1 cellular context compared by ENCODE assay signal in genomic region chr17:65547253-65547670, GRCh38.
TF ChIP-seq lines count a peak whose summit lies in the region.

No MANE protein-coding gene starts in this region.

TF ChIP-seq in HepG2, 621 proteins besides CTCF, POLR2A, EP300 and RAD21 (continued from another document and continues in another):
- peak; percentile 62 for TF ChIP-seq FOXP4 (CRISPR knock-in tag; IDR thresholded peaks at IDR 0.05)
- no peak for TF ChIP-seq PAF1 (CRISPR knock-in tag; IDR thresholded peaks at IDR 0.05)
- TF ChIP-seq ARID5B (CRISPR knock-in tag; IDR thresholded peaks at IDR 0.05) = peak; percentile 82
- TF ChIP-seq MIXL1 (CRISPR knock-in tag; IDR thresholded peaks at IDR 0.05) = 0 out of 2 replicates have a peak, but pooled peaks have one; percentile 25
- 0 out of 2 replicates have a peak, but pooled peaks have one; percentile 40 for TF ChIP-seq KDM2A (CRISPR knock-in tag; IDR thresholded peaks at IDR 0.05; ENCODE audit: borderline replicate concordance, low read depth)
- TF ChIP-seq ZBTB20 (CRISPR knock-in tag; IDR thresholded peaks at IDR 0.05; ENCODE audit: borderline replicate concordance, low read depth) = 0 out of 2 replicates have a peak, but pooled peaks have one; percentile 15
- TF ChIP-seq CBX5 (CRISPR knock-in tag; IDR thresholded peaks at IDR 0.05; ENCODE audit: borderline replicate concordance) = peak; percentile 33; the same call in 1 of the 2 replicates
- no peak for TF ChIP-seq MNT (IDR thresholded peaks at IDR 0.05)
- no peak for TF ChIP-seq ZNF460 (CRISPR knock-in tag; IDR thresholded peaks at IDR 0.05; ENCODE audit: borderline replicate concordance)
- peak; percentile 46; the same call in 1 of the 2 replicates for TF ChIP-seq ZNF350 (CRISPR knock-in tag; IDR thresholded peaks at IDR 0.05; ENCODE audit: borderline replicate concordance, low read depth)
- no peak for TF ChIP-seq ZBTB14 (CRISPR knock-in tag; IDR thresholded peaks at IDR 0.05)
- peak; percentile 40; the same call in 1 of the 2 replicates for TF ChIP-seq FOXK1 (CRISPR knock-in tag; IDR thresholded peaks at IDR 0.05; ENCODE audit: borderline replicate concordance, low read depth)
- TF ChIP-seq ZNF790 (CRISPR knock-in tag; IDR thresholded peaks at IDR 0.05; ENCODE audit: borderline replicate concordance) = no peak
- no peak for TF ChIP-seq ZNF552 (CRISPR knock-in tag; IDR thresholded peaks at IDR 0.05; ENCODE audit: borderline replicate concordance)
- TF ChIP-seq RBM22 (optimal IDR thresholded peaks at IDR 0.05; ENCODE audit: low read length) = peak; percentile 36
- TF ChIP-seq PPARG (CRISPR knock-in tag; conservative IDR thresholded peaks at IDR 0.05) = peak; percentile 85
- 0 out of 2 replicates have a peak, but pooled peaks have one; percentile 10 for TF ChIP-seq TFAP4 (IDR thresholded peaks at IDR 0.05; ENCODE audit: borderline replicate concordance, low read depth)
- TF ChIP-seq ZNF784 (CRISPR knock-in tag; IDR thresholded peaks at IDR 0.05; ENCODE audit: borderline replicate concordance) = no peak
- TF ChIP-seq ZNF788 (CRISPR knock-in tag; IDR thresholded peaks at IDR 0.05; ENCODE audit: borderline replicate concordance) = no peak
- TF ChIP-seq KDM6A (CRISPR knock-in tag; IDR thresholded peaks at IDR 0.05; ENCODE audit: low read depth) = peak; percentile 47; the same call in 1 of the 2 replicates
- TF ChIP-seq NCOR1 (IDR thresholded peaks at IDR 0.05; ENCODE audit: borderline replicate concordance, low read length) = peak; percentile 67; the same call in 1 of the 2 replicates
- TF ChIP-seq SALL1 (CRISPR knock-in tag; IDR thresholded peaks at IDR 0.05) = peak; percentile 77
- peak; percentile 47; the same call in 1 of the 2 replicates for TF ChIP-seq NR2F6 (IDR thresholded peaks at IDR 0.05)
- 0 out of 2 replicates have a peak, but pooled peaks have one; percentile 46 for TF ChIP-seq NR2F6 (CRISPR knock-in tag; IDR thresholded peaks at IDR 0.05)
- TF ChIP-seq TCF7 (IDR thresholded peaks at IDR 0.05; ENCODE audit: low read depth) = peak; percentile 57; the same call in 1 of the 2 replicates
- peak; percentile 56; the same call in 1 of the 2 replicates for TF ChIP-seq MIER2 (CRISPR knock-in tag; IDR thresholded peaks at IDR 0.05)
- no peak for TF ChIP-seq BORCS8-MEF2B (CRISPR knock-in tag; IDR thresholded peaks at IDR 0.05)
- 0 out of 2 replicates have a peak, but pooled peaks have one; percentile 29 for TF ChIP-seq ZBTB7B (CRISPR knock-in tag; IDR thresholded peaks at IDR 0.05)
- TF ChIP-seq KLF11 (CRISPR knock-in tag; IDR thresholded peaks at IDR 0.05) = no peak
- TF ChIP-seq FOSL2 (CRISPR knock-in tag; IDR thresholded peaks at IDR 0.05) = peak; percentile 37
- 0 out of 2 replicates have a peak, but pooled peaks have one; percentile 40 for TF ChIP-seq CCDC6 (CRISPR knock-in tag; IDR thresholded peaks at IDR 0.05)
- no peak for TF ChIP-seq RBAK (CRISPR knock-in tag; IDR thresholded peaks at IDR 0.05)
- no peak for TF ChIP-seq ATF2 (CRISPR knock-in tag; IDR thresholded peaks at IDR 0.05)
- TF ChIP-seq ZFP36 (IDR thresholded peaks at IDR 0.05; ENCODE audit: borderline replicate concordance, low read depth, low read length, partially characterized antibody) = no peak
- 0 out of 2 replicates have a peak, but pooled peaks have one; percentile 21 for TF ChIP-seq TFDP2 (CRISPR knock-in tag; IDR thresholded peaks at IDR 0.05)
- no peak for TF ChIP-seq FOXP1 (IDR thresholded peaks at IDR 0.05)
- peak; percentile 53 for TF ChIP-seq FOXP1 (CRISPR knock-in tag; IDR thresholded peaks at IDR 0.05)
- peak; percentile 97 for TF ChIP-seq ZNF281 (CRISPR knock-in tag; IDR thresholded peaks at IDR 0.05; ENCODE audit: borderline replicate concordance)
- no peak for TF ChIP-seq NFATC3 (CRISPR knock-in tag; IDR thresholded peaks at IDR 0.05)
- TF ChIP-seq ZBED4 (CRISPR knock-in tag; IDR thresholded peaks at IDR 0.05; ENCODE audit: borderline replicate concordance) = no peak
